1 cellular context compared by ENCODE assay signal in genomic region chr15:96331942-96332853, GRCh38.
TF ChIP-seq lines count a peak whose summit lies in the region.

No MANE protein-coding gene starts in this region.

TF ChIP-seq in WTC11, 78 proteins besides CTCF, POLR2A, EP300 and RAD21 (continued from another document):
- 0 out of 2 replicates have a peak, but pooled peaks have one; percentile 52 for TF ChIP-seq ZBTB43 (CRISPR knock-in tag; IDR thresholded peaks at IDR 0.05)
- peak; percentile 44; the same call in 1 of the 2 replicates for TF ChIP-seq GABPB1 (CRISPR knock-in tag; IDR thresholded peaks at IDR 0.05)
- TF ChIP-seq NFYB (CRISPR knock-in tag; conservative IDR thresholded peaks at IDR 0.05; ENCODE audit: low read depth) = no peak
- TF ChIP-seq NFE2L1 (CRISPR knock-in tag; IDR thresholded peaks at IDR 0.05) = peak; percentile 44; the same call in 1 of the 2 replicates
- no peak; the same call in 1 of the 2 replicates for TF ChIP-seq ESRRA (CRISPR knock-in tag; IDR thresholded peaks at IDR 0.05; ENCODE audit: borderline replicate concordance)
- 0 out of 2 replicates have a peak, but pooled peaks have one; percentile 18 for TF ChIP-seq FOXP4 (CRISPR knock-in tag; IDR thresholded peaks at IDR 0.05)
- TF ChIP-seq MAX (CRISPR knock-in tag; IDR thresholded peaks at IDR 0.05) = peak; percentile 72; the same call in 1 of the 2 replicates
